ENCODE assay signal across 29 cellular contexts in genomic region chr11:46404476-46405017, GRCh38. TPM values are rescaled to one million over a fixed set of nuclear protein-coding genes. Genes with fewer than 3 reads are reported as not detected.
"Had no signal": no experiment of that assay in that cellular context is flagged by ENCODE, and none has a peak within 500 bp of the region (broad histone marks: within the 10 kb centered on the region; RNA-seq: fewer than 3 reads in every experiment).

No MANE protein-coding gene starts in this region.

- H2AFZ ChIP-seq: hepatocyte had no signal

- H3K27me3 ChIP-seq: esophagus squamous epithelium, hepatocyte had no signal

- DNase-seq: activated CD4-positive, alpha-beta T cell treated with anti-CD3 and anti-CD28 coated beads for 48 hours; activated CD4-positive, alpha-beta T cell treated with anti-CD3 and anti-CD28 coated beads, Interleukin-2, amount 50 U/mL, for 48 hours; activated CD8-positive, alpha-beta memory T cell treated with anti-CD3 and anti-CD28 coated beads, Interleukin-2, amount 50 U/mL, for 4 hours; activated gamma-delta T cell; activated naive CD4-positive, alpha-beta T cell treated with anti-CD3 and anti-CD28 coated beads, Interleukin-2, amount 10 ng/mL, durations not matched to agents 7 days and 5 days; activated naive CD8-positive, alpha-beta T cell treated with anti-CD3 and anti-CD28 coated beads, Interleukin-2, amount 10 ng/mL, durations not matched to agents 7 days and 5 days; activated T-cell treated with anti-CD3 and anti-CD28 coated beads, Interleukin-2, amount 50 U/mL, for 24 hours; amniotic stem cell; endodermal cell; esophagus squamous epithelium; islet precursor cell; left cardiac atrium; left ventricle myocardium superior; mucosa of descending colon; small intestine; stimulated activated CD4-positive, alpha-beta T cell treated with anti-CD3 and anti-CD28 coated beads, Interleukin-4, amount 100 ng/mL, for 24 hours; T-helper 9 cell; trophoblast cell; WERI-Rb-1 had no signal

- H3K4me3 ChIP-seq: esophagus squamous epithelium, hepatocyte, mucosa of descending colon, thoracic aorta had no signal

- H3K79me2 ChIP-seq: hepatocyte had no signal

- H3K4me1 ChIP-seq: esophagus squamous epithelium had no signal

- H3K9me3 ChIP-seq: esophagus squamous epithelium, mucosa of descending colon, thoracic aorta had no signal

- H3K27ac ChIP-seq: esophagus squamous epithelium, hepatocyte, thoracic aorta, WERI-Rb-1 had no signal

- H3K4me2 ChIP-seq: hepatocyte had no signal

- ATAC-seq: activated CD4-positive, CD25-positive, alpha-beta regulatory T cell treated with anti-CD3 and anti-CD28 coated beads, Interleukin-2, amount 50 U/mL, for 24 hours; left cardiac atrium; left ventricle myocardium superior; mucosa of descending colon; sciatic nerve; stimulated activated effector memory CD8-positive, alpha-beta T cell treated with anti-CD3 and anti-CD28 coated beads, Interleukin-12 subunit alpha, Interleukin-12 subunit beta, amount 100 ng/mL, for 72 hours had no signal

RNA-seq across cellular contexts. Expression of gene CHRM4, which starts 13.0 kb away (rescaled TPM):
- total RNA-seq: activated CD8-positive, alpha-beta memory T cell treated with anti-CD3 and anti-CD28 coated beads for 36 hours; bronchial epithelial cell; esophagus squamous epithelium; left ventricle myocardium superior; lung microvascular endothelial cell; mesenteric fat pad; renal cortical epithelial cell; sciatic nerve had no signal
- polyA plus RNA-seq: hepatocyte had no signal
